Comparison of ENCODE assay signal across 9 cellular contexts in the genomic region with DNA sequence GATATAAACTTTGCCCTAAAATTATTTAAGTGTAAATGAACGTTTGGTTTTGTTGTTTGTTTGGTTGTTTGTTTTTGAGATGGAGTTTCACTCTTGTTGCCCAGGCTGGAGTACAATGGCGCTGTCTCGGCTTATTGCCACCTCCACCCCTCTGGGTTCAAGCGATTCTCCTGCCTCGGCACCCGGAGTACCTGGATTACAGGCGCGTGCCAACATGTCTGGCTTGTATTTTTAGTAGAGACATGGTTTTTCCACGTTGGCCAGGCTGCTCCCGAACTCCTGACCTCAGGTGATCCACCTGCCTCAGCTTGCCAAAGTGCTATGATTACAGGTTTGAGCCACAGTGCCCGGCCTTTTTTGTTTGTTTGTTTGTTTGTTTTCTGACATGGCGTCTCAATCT.
DNase-seq lines count a peak whose midpoint lies in the region; ATAC-seq, FAIRE-seq and TF ChIP-seq lines count a peak whose summit lies in the region.
"Had no signal": no experiment of that assay in that cellular context is flagged by ENCODE, and none has a peak within 500 bp of the region (broad histone marks: within the 10 kb centered on the region; RNA-seq: fewer than 3 reads in every experiment).

No MANE protein-coding gene starts in this region.

- H3K27ac ChIP-seq in VCaP, result peak overlapping the region; percentile 100
- H3K27ac ChIP-seq in keratinocyte (ENCODE audit: control insufficient read depth, insufficient read depth, low read length), result peak overlapping the region; percentile 99
- H3K27ac ChIP-seq in suprapubic skin, result peak overlapping the region; percentile 98

- peak overlapping the region; percentile 99 for H3K27ac Mint-ChIP-seq in activated CD4-positive, alpha-beta T cell treated with anti-CD3 and anti-CD28 coated beads, Interleukin-2, amount 10 ng/mL, durations not matched to agents 7 days and 5 days

- H3K9me3 ChIP-seq in keratinocyte (ENCODE audit: control insufficient read depth, low read depth, low read length) (no peaks in the 10 kb centered on the region), suprapubic skin (no peaks in the 10 kb centered on the region)

- H3K36me3 Mint-ChIP-seq in activated CD4-positive, alpha-beta T cell treated with anti-CD3 and anti-CD28 coated beads, Interleukin-2, amount 10 ng/mL, durations not matched to agents 7 days and 5 days (ENCODE audit: low read depth), result peaks cover 8% of the 10 kb centered on the region

- FAIRE-seq in keratinocyte (lab: Jason Lieb, UNC), result no peak

- H3K4me2 ChIP-seq in keratinocyte (ENCODE audit: control insufficient read depth, extremely low read depth, insufficient read depth, low read depth, low read length), result peak overlapping the region; percentile 100

- CTCF ChIA-PET in activated CD4-positive, alpha-beta T cell treated with anti-CD3 and anti-CD28 coated beads, Interleukin-2, amount 10 ng/mL, durations not matched to agents 7 days and 5 days (lab: Charles Lee), result interaction anchor here (1.0 to 4.9 kb wide), 6 partner anchors 17 to 114 kb away, joined by 3 to 53 read pairs (median 6); partner anchors contain the start of gene CHD2

- DNase-seq in activated CD4-positive, alpha-beta T cell treated with anti-CD3 and anti-CD28 coated beads, Interleukin-2, amount 10 ng/mL, durations not matched to agents 7 days and 5 days, result no peak
- no peak for DNase-seq in activated CD4-positive, alpha-beta T cell treated with anti-CD3 and anti-CD28 coated beads, Interleukin-2, amount 50 U/mL, for 4 hours
- no peak for DNase-seq in keratinocyte (ENCODE audit: low read depth, low spot score)
- DNase-seq in suprapubic skin (ENCODE audit: low spot score in 2 of 2), result no peak
- no peak for DNase-seq in ureter (ENCODE audit: low spot score)
- DNase-seq in GM03348 (ENCODE audit: low spot score), result no peak

- H3K27me3 Mint-ChIP-seq in activated CD4-positive, alpha-beta T cell treated with anti-CD3 and anti-CD28 coated beads, Interleukin-2, amount 10 ng/mL, durations not matched to agents 7 days and 5 days, result no peaks in the 10 kb centered on the region

- no peaks in the 10 kb centered on the region for H3K9me3 Mint-ChIP-seq in activated CD4-positive, alpha-beta T cell treated with anti-CD3 and anti-CD28 coated beads, Interleukin-2, amount 10 ng/mL, durations not matched to agents 7 days and 5 days

- no peak for TF ChIP-seq POLR2A in suprapubic skin (IDR thresholded peaks at IDR 0.05)

- peaks cover 31% of the 10 kb centered on the region for H3K4me1 ChIP-seq in keratinocyte (ENCODE audit: control insufficient read depth, extremely low read depth, insufficient read depth, low read length)
- H3K4me1 ChIP-seq in suprapubic skin, result peaks cover 41% of the 10 kb centered on the region

- dilution Hi-C loops in keratinocyte (cut with MboI; ENCODE audit: extremely low pct_ligation_motif_present, low sequenced_read_pairs), result loop anchor here (25.0 kb wide), 1 partner anchor 100 kb away; the partner anchor contains the start of gene CHD2

- H3K79me2 ChIP-seq in keratinocyte (ENCODE audit: control insufficient read depth, insufficient read depth, low read length), result peaks cover 2% of the 10 kb centered on the region

- H4K20me1 ChIP-seq in keratinocyte (ENCODE audit: control insufficient read depth, extremely low read depth, insufficient read depth, low read length), result no peaks in the 10 kb centered on the region

- H3K4me3 Mint-ChIP-seq in activated CD4-positive, alpha-beta T cell treated with anti-CD3 and anti-CD28 coated beads, Interleukin-2, amount 10 ng/mL, durations not matched to agents 7 days and 5 days, result no peak overlapping the region

- no peaks in the 10 kb centered on the region for H3K9me1 ChIP-seq in keratinocyte (ENCODE audit: control insufficient read depth, extremely low read depth, insufficient read depth, low read length)

- POLR2A ChIA-PET in activated CD4-positive, alpha-beta T cell treated with anti-CD3 and anti-CD28 coated beads, Interleukin-2, amount 10 ng/mL, durations not matched to agents 7 days and 5 days (lab: Charles Lee), result interaction anchor here (0.8 to 5.3 kb wide), 6 partner anchors 7 to 95 kb away, joined by 3 to 46 read pairs (median 6); no protein-coding TSS in a partner anchor

- H3K4me1 Mint-ChIP-seq in activated CD4-positive, alpha-beta T cell treated with anti-CD3 and anti-CD28 coated beads, Interleukin-2, amount 10 ng/mL, durations not matched to agents 7 days and 5 days, result peaks cover 61% of the 10 kb centered on the region

- WGBS in suprapubic skin, result 49% methylated on average over 12 of the region's 12 CpGs

- H3K36me3 ChIP-seq in keratinocyte (ENCODE audit: control insufficient read depth in 2 of 2, extremely low read depth in 1 of 2, insufficient read depth in 2 of 2, low read length in 2 of 2), result no peaks in the 10 kb centered on the region
- H3K36me3 ChIP-seq in suprapubic skin, result no peaks in the 10 kb centered on the region

- peak overlapping the region; percentile 81 for H2AFZ ChIP-seq in keratinocyte (ENCODE audit: control insufficient read depth, low read length)

- H3K4me3 ChIP-seq in keratinocyte (ENCODE audit: control insufficient read depth in 2 of 3, extremely low read depth in 1 of 3, insufficient read depth in 2 of 3, low read depth in 1 of 3, low read length in 3 of 3) (peak overlapping the region in 2 of 3 experiments; percentile 81 to 84), suprapubic skin (peak overlapping the region; percentile 59)

- no peak for TF ChIP-seq EP300 in suprapubic skin (IDR thresholded peaks at IDR 0.05)

- no peak for TF ChIP-seq CTCF in VCaP (conservative IDR thresholded peaks at IDR 0.05)
- TF ChIP-seq CTCF in keratinocyte (optimal IDR thresholded peaks at IDR 0.05 in 1 of 3, IDR thresholded peaks at IDR 0.05 in 1 of 3, conservative IDR thresholded peaks at IDR 0.05 in 1 of 3; ENCODE audit: extremely low read depth in 1 of 3, insufficient read depth in 2 of 3, low read length in 3 of 3), result no peak
- no peak for TF ChIP-seq CTCF in suprapubic skin (IDR thresholded peaks at IDR 0.05)

- no peaks in the 10 kb centered on the region for H3K27me3 ChIP-seq in keratinocyte (ENCODE audit: control insufficient read depth, extremely low read depth, insufficient read depth, low read length)
- no peaks in the 10 kb centered on the region for H3K27me3 ChIP-seq in suprapubic skin

- H3K9ac ChIP-seq in keratinocyte (ENCODE audit: control insufficient read depth, extremely low read depth, insufficient read depth, low read length), result peak overlapping the region; percentile 97

- ATAC-seq in GM18861 (IDR thresholded peaks at IDR 0.05; ENCODE audit: unreplicated experiment), result no peak
- ATAC-seq: activated CD4-positive, CD25-positive, alpha-beta regulatory T cell treated with anti-CD3 and anti-CD28 coated beads, Interleukin-2, amount 50 U/mL, for 24 hours had no signal
